In genomic region chr9:119761737-119762136, GRCh38 we compare ENCODE assay signal across 17 cellular contexts.
DNase-seq lines count a peak whose midpoint lies in the region; ATAC-seq and TF ChIP-seq lines count a peak whose summit lies in the region.
"Had no signal": no experiment of that assay in that cellular context is flagged by ENCODE, and none has a peak within 500 bp of the region (broad histone marks: within the 10 kb centered on the region; RNA-seq: fewer than 3 reads in every experiment).

No MANE protein-coding gene starts in this region.

- H4K91ac ChIP-seq in neuronal stem cell (ENCODE audit: low read depth, low read length, poor library complexity) = no peak overlapping the region

- no peak overlapping the region for H3K4me3 ChIP-seq in BLaER1
- H3K4me3 ChIP-seq in epithelial cell of proximal tubule (ENCODE audit: low read depth, low read length) = no peak overlapping the region
- H3K4me3 ChIP-seq in neuronal stem cell (ENCODE audit: low read length in 2 of 2) = no peak overlapping the region
- H3K4me3 ChIP-seq in esophagus muscularis mucosa = no peak overlapping the region
- H3K4me3 ChIP-seq: GM12878, K562 had no signal

- H3K4me2 ChIP-seq in BLaER1 (peak overlapping the region; percentile 57), neuronal stem cell (ENCODE audit: insufficient read depth, low read length, poor library complexity, severe bottlenecking) (no peak overlapping the region)

- DNase-seq in epithelial cell of proximal tubule (ENCODE audit: low read depth) (peak; percentile 35), neuronal stem cell (ENCODE audit: low spot score) (no peak), esophagus muscularis mucosa (ENCODE audit: extremely low spot score) (no peak), NCI-H345 (lab: John Stamatoyannopoulos, UW) (no peak)
- DNase-seq: C1 segment of cervical spinal cord; CD8-positive, alpha-beta memory T cell; GDM1; NCI-H1105; NCI-H2081 treated with DMSO at 0.1 percent for 48 hours; NCI-H510A treated with DMSO at 0.1 percent for 48 hours; NCI-H82 had no signal

- no CpG with 5 or more reads among the region's 1 CpG for WGBS in neuronal stem cell (ENCODE audit: extremely low coverage in 2 of 2, insufficient read length in 2 of 2, insufficient replicate concordance in 1 of 2), 2 donors
- whole genome bisulfite sequencing in esophagus muscularis mucosa = 72% methylated on average over 1 of the region's 1 CpG

- no peak overlapping the region for H2BK120ac ChIP-seq in neuronal stem cell (ENCODE audit: low read depth, low read length)

- H3K27ac ChIP-seq in BLaER1 (peak overlapping the region; percentile 78), neuronal stem cell (replicated peaks; ENCODE audit: low read length) (no peak overlapping the region), esophagus muscularis mucosa (replicated peaks in 1 of 4) (no peak overlapping the region)

- H3K36me3 ChIP-seq in BLaER1 (no peaks in the 10 kb centered on the region), neuronal stem cell (replicated peaks in 1 of 2; ENCODE audit: control insufficient read depth in 2 of 2, insufficient read depth in 2 of 2, low read length in 2 of 2) (no peaks in the 10 kb centered on the region), esophagus muscularis mucosa (no peaks in the 10 kb centered on the region)

- TF ChIP-seq POLR2A in esophagus muscularis mucosa (IDR thresholded peaks at IDR 0.05; ENCODE audit: low read depth) = no peak

- no peaks in the 10 kb centered on the region for H4K20me1 ChIP-seq in BLaER1

- no peak for TF ChIP-seq EP300 in esophagus muscularis mucosa (IDR thresholded peaks at IDR 0.05)

- H3K14ac ChIP-seq in neuronal stem cell (ENCODE audit: low read length) = no peak overlapping the region

- H3K27ac Mint-ChIP-seq in IgD-negative memory B cell = no peak overlapping the region
- H3K27ac Mint-ChIP-seq: CD8-positive, alpha-beta memory T cell had no signal

- no peak overlapping the region for H3K23ac ChIP-seq in neuronal stem cell (ENCODE audit: low read depth, low read length, poor library complexity)

- TF ChIP-seq CTCF in epithelial cell of proximal tubule (conservative IDR thresholded peaks at IDR 0.05; ENCODE audit: low read depth, low read length) (no peak), esophagus muscularis mucosa (IDR thresholded peaks at IDR 0.05) (no peak)

- no peak overlapping the region for H4K8ac ChIP-seq in neuronal stem cell (ENCODE audit: low read depth, low read length)

- H3K36me3 Mint-ChIP-seq in IgD-negative memory B cell = no peaks in the 10 kb centered on the region

- no peak overlapping the region for H2AK5ac ChIP-seq in neuronal stem cell (ENCODE audit: low read depth, low read length)

- intact Hi-C loops in esophagus muscularis mucosa (cut with DNase I) = no loop called here

- H3K9me3 Mint-ChIP-seq in IgD-negative memory B cell = peaks cover 0 to 4% (median 0%) of the 10 kb centered on the region in 3 donors

- no peaks in the 10 kb centered on the region for H3K79me1 ChIP-seq in neuronal stem cell (ENCODE audit: low read depth, low read length)

- H2BK12ac ChIP-seq in neuronal stem cell (ENCODE audit: low read length) = no peak overlapping the region

- peak overlapping the region; percentile 60 for H2AFZ ChIP-seq in neuronal stem cell (ENCODE audit: low read length)

- H2BK5ac ChIP-seq in neuronal stem cell (ENCODE audit: low read length) = no peak overlapping the region

- no peak overlapping the region for H3K18ac ChIP-seq in neuronal stem cell (ENCODE audit: low read length)

- no peak overlapping the region for H3K4ac ChIP-seq in neuronal stem cell (ENCODE audit: low read length)

- H3K4me1 Mint-ChIP-seq in IgD-negative memory B cell = peaks cover 14 to 18% (median 14%) of the 10 kb centered on the region in 3 donors
- H3K4me1 Mint-ChIP-seq: CD8-positive, alpha-beta memory T cell had no signal

- H3K4me1 ChIP-seq in BLaER1 (peaks cover 56% of the 10 kb centered on the region), neuronal stem cell (ENCODE audit: control insufficient read depth in 2 of 2, insufficient read depth in 1 of 2, low read depth in 1 of 2, low read length in 2 of 2) (no peaks in the 10 kb centered on the region), esophagus muscularis mucosa (no peaks in the 10 kb centered on the region)

- no peak overlapping the region for H2BK15ac ChIP-seq in neuronal stem cell (ENCODE audit: low read length)

- H3K9me3 ChIP-seq in BLaER1 = no peaks in the 10 kb centered on the region
- H3K9me3 ChIP-seq in neuronal stem cell (replicated peaks in 1 of 2; ENCODE audit: control insufficient read depth in 2 of 2, insufficient read depth in 1 of 2, low read depth in 1 of 2, low read length in 2 of 2) = no peaks in the 10 kb centered on the region
- H3K9me3 ChIP-seq in esophagus muscularis mucosa = no peaks in the 10 kb centered on the region

- peak overlapping the region in 3 of 4 donors; percentile 46 to 66 (median 46) for H3K4me3 Mint-ChIP-seq in IgD-negative memory B cell
- H3K4me3 Mint-ChIP-seq: CD8-positive, alpha-beta memory T cell had no signal

- H3K9ac ChIP-seq in BLaER1 = no peak overlapping the region
- H3K9ac ChIP-seq in neuronal stem cell (ENCODE audit: low read depth, low read length, poor library complexity) = no peak overlapping the region

- H3K27me3 Mint-ChIP-seq in IgD-negative memory B cell = peaks cover 16% of the 10 kb centered on the region

- no peaks in the 10 kb centered on the region for H3K27me3 ChIP-seq in BLaER1
- no peaks in the 10 kb centered on the region for H3K27me3 ChIP-seq in neuronal stem cell (ENCODE audit: control insufficient read depth in 3 of 3, insufficient read depth in 3 of 3, low read depth in 1 of 3, low read length in 3 of 3)
- peaks cover 0 to 6% (median 0%) of the 10 kb centered on the region in 4 donors for H3K27me3 ChIP-seq in esophagus muscularis mucosa

- ATAC-seq in GM21576 (IDR thresholded peaks at IDR 0.05; ENCODE audit: unreplicated experiment) (no peak), GM19324 (IDR thresholded peaks at IDR 0.05; ENCODE audit: low FRiP score, unreplicated experiment) (no peak)
- ATAC-seq: GM12878, K562 had no signal
